In genomic region chr3:49028673-49029562, GRCh38 we compare ENCODE assay signal across 8 cellular contexts. TPM values are rescaled to one million over a fixed set of nuclear protein-coding genes. Genes with fewer than 3 reads are reported as not detected.
DNase-seq lines count a peak whose midpoint lies in the region; ATAC-seq and TF ChIP-seq lines count a peak whose summit lies in the region.

Gene IMPDH2, minus strand, starts transcription at chr3:49029398. Its CDS starts 48 bp downstream, at chr3:49029350.

- H3K4me3 ChIP-seq in PC-3 (ENCODE audit: low read length): peak within 1 kb of the TSS; percentile 83
- H3K4me3 ChIP-seq in mucosa of stomach (ENCODE audit: low read length): peak within 1 kb of the TSS; percentile 73

- H3K9me2 ChIP-seq in PC-3 (replicated peaks; ENCODE audit: low read length): no peaks in the 10 kb centered on the region

- H3K9me3 ChIP-seq in PC-3 (ENCODE audit: low read length) (no peaks in the 10 kb centered on the region), mucosa of stomach (ENCODE audit: control insufficient read depth, low read length) (no peaks in the 10 kb centered on the region)

- POLR2A ChIA-PET in PC-3 (lab: Charles Lee; ENCODE audit: unreplicated experiment): interaction anchor here (0.5 to 0.6 kb wide), 9 partner anchors 9 to 727 kb away, joined by 3 to 26 read pairs (median 3); partner anchors contain the start of gene WDR6

- peak within 1 kb of the TSS; percentile 97 for H3K4me2 ChIP-seq in PC-3 (ENCODE audit: low read length)

- peak; percentile 22; the same call in 1 of the 2 replicates for TF ChIP-seq CTCF in PC-3 (conservative IDR thresholded peaks at IDR 0.05; ENCODE audit: low read depth, low read length)

- peak within 1 kb of the TSS; percentile 85 to 97 (median 94) for H3K4me3 Mint-ChIP-seq in IgD-negative memory B cell

- H3K79me2 ChIP-seq in PC-3 (ENCODE audit: low read length): peaks cover 53% of the 10 kb centered on the region

- no peaks in the 10 kb centered on the region for H3K27me3 ChIP-seq in PC-3 (ENCODE audit: low read length)
- no peaks in the 10 kb centered on the region for H3K27me3 ChIP-seq in mucosa of stomach (ENCODE audit: control insufficient read depth, insufficient read depth, low read length)

- no peaks in the 10 kb centered on the region for H3K36me3 Mint-ChIP-seq in IgD-negative memory B cell

- H3K9ac ChIP-seq in PC-3 (ENCODE audit: low read length) (peak within 1 kb of the TSS; percentile 96), mucosa of stomach (ENCODE audit: low read length) (peak within 1 kb of the TSS; percentile 86)

- H3F3A ChIP-seq in PC-3 (ENCODE audit: low read length, unreplicated experiment): peaks cover 10% of the 10 kb centered on the region

- no peaks in the 10 kb centered on the region for H3K9me3 Mint-ChIP-seq in IgD-negative memory B cell

- intact Hi-C loops in PC-3 (cut with micrococcal nuclease): no loop called here

- peak; percentile 85 for ATAC-seq in GM21528 (IDR thresholded peaks at IDR 0.05; ENCODE audit: low FRiP score, unreplicated experiment)
- ATAC-seq in PC-3: peak; percentile 89

- peak within 1 kb of the TSS; percentile 79 to 98 (median 91) for H3K27ac Mint-ChIP-seq in IgD-negative memory B cell

- peak within 1 kb of the TSS; percentile 56 for H2AFZ ChIP-seq in PC-3 (ENCODE audit: low read length)

- H4K20me1 ChIP-seq in PC-3 (ENCODE audit: low read length): 0 out of 2 replicates have a peak, but pooled peaks cover 13% of the 10 kb centered on the region

- peak; percentile 99 for TF ChIP-seq POLR2A in erythroblast (IDR thresholded peaks at IDR 0.05; ENCODE audit: low read length)

- CTCF ChIA-PET in PC-3 (lab: Charles Lee): no interaction called here

- no peaks in the 10 kb centered on the region for H3K27me3 Mint-ChIP-seq in IgD-negative memory B cell

- TSS peak; percentile 62 for BruUV-seq in PC-3 (replicated peaks; lab: Mats Ljungman, UMichigan)

- H3K4me1 ChIP-seq in PC-3 (ENCODE audit: insufficient read depth, low read length) (peaks cover 39% of the 10 kb centered on the region), mucosa of stomach (ENCODE audit: control insufficient read depth, insufficient read depth, low read length) (peaks cover 13% of the 10 kb centered on the region)

- H3K4me1 Mint-ChIP-seq in IgD-negative memory B cell: peaks cover 14 to 37% (median 20%) of the 10 kb centered on the region in 3 donors

- H3K36me3 ChIP-seq in PC-3 (ENCODE audit: low read depth, low read length) (peaks cover 79% of the 10 kb centered on the region), mucosa of stomach (ENCODE audit: control insufficient read depth, insufficient read depth, low read length) (peaks cover 39% of the 10 kb centered on the region)

- peak within 1 kb of the TSS; percentile 68 for H3K27ac ChIP-seq in PC-3 (ENCODE audit: low read length)

- DNase-seq in DMS 273 treated with DMSO at 0.1 percent for 48 hours (lab: John Stamatoyannopoulos, UW): peak; percentile 52
- peak; percentile 98 for DNase-seq in PC-3
- peak; percentile 93 for DNase-seq in activated T-cell treated with anti-CD3 and anti-CD28 coated beads for 48 hours (ENCODE audit: low read depth)
- DNase-seq in erythroblast (lab: John Stamatoyannopoulos, UW): peak; percentile 97 to 99
- DNase-seq in stimulated activated CD8-positive, alpha-beta memory T cell treated with anti-CD3 and anti-CD28 coated beads, Interleukin-4, amount 100 ng/mL, for 48 hours: peak; percentile 96

RNA-seq across cellular contexts. Expression of gene IMPDH2, which starts in this region (rescaled TPM):
- polyA plus RNA-seq in IgD-negative memory B cell: 96.7 TPM
- 532 and 576 TPM in 2 replicates for total RNA-seq in PC-3 (2014; rRNA removed)

Comparison
In these comparisons a context has a peak if more than half of its experiments do, and no peak if none do; other contexts are left out.
1. Peak in every context shown above with its lines: DNase-seq, ATAC-seq, H3K4me3 ChIP-seq and H3K27ac ChIP-seq.